Comparison of ENCODE assay signal across 9 cellular contexts in genomic region chr12:67483871-67484554, GRCh38.
DNase-seq lines count a peak whose midpoint lies in the region; ATAC-seq and TF ChIP-seq lines count a peak whose summit lies in the region.
"Had no signal": no experiment of that assay in that cellular context is flagged by ENCODE, and none has a peak within 500 bp of the region (broad histone marks: within the 10 kb centered on the region; RNA-seq: fewer than 3 reads in every experiment).

No MANE protein-coding gene starts in this region.

- H3K9ac ChIP-seq in smooth muscle cell (ENCODE audit: low read depth), result no peak overlapping the region

- CTCF ChIA-PET in activated CD8-positive, alpha-beta T cell treated with anti-CD3 and anti-CD28 coated beads for 36 hours (lab: Charles Lee), result interaction anchor here (0.7 to 1.6 kb wide), 5 partner anchors 13 to 166 kb away, joined by 3 to 6 read pairs (median 3); no protein-coding TSS in a partner anchor

- POLR2A ChIA-PET in activated CD8-positive, alpha-beta T cell treated with anti-CD3 and anti-CD28 coated beads for 36 hours (lab: Charles Lee), result interaction anchor here (1.2 kb wide), 1 partner anchor 39 kb away, joined by 3 read pairs; no protein-coding TSS in a partner anchor

- peaks cover 6% of the 10 kb centered on the region for H3K9me3 Mint-ChIP-seq in activated T-cell treated with anti-CD3 and anti-CD28 coated beads, Interleukin-2, amount 50 U/mL, for 4 hours
- H3K9me3 Mint-ChIP-seq in activated CD8-positive, alpha-beta T cell treated with anti-CD3 and anti-CD28 coated beads for 36 hours, result peaks cover 12% of the 10 kb centered on the region
- H3K9me3 Mint-ChIP-seq in progenitor cell of endocrine pancreas (ENCODE audit: low read depth), result peaks cover 6% of the 10 kb centered on the region

- H2AFZ ChIP-seq in smooth muscle cell (ENCODE audit: low read depth), result no peak overlapping the region

- peaks cover under 1% of the 10 kb centered on the region for H3K36me3 Mint-ChIP-seq in activated T-cell treated with anti-CD3 and anti-CD28 coated beads, Interleukin-2, amount 50 U/mL, for 4 hours (ENCODE audit: insufficient read depth)
- peaks cover 6% of the 10 kb centered on the region for H3K36me3 Mint-ChIP-seq in activated CD8-positive, alpha-beta T cell treated with anti-CD3 and anti-CD28 coated beads for 36 hours (ENCODE audit: low read depth)
- H3K36me3 Mint-ChIP-seq in progenitor cell of endocrine pancreas (ENCODE audit: insufficient read depth), result peaks cover 3% of the 10 kb centered on the region

- peaks cover 41% of the 10 kb centered on the region for H3K4me1 Mint-ChIP-seq in activated T-cell treated with anti-CD3 and anti-CD28 coated beads, Interleukin-2, amount 50 U/mL, for 4 hours (ENCODE audit: low read depth)
- H3K4me1 Mint-ChIP-seq in activated CD8-positive, alpha-beta T cell treated with anti-CD3 and anti-CD28 coated beads for 36 hours (ENCODE audit: low read depth), result peaks cover 40% of the 10 kb centered on the region
- no peaks in the 10 kb centered on the region for H3K4me1 Mint-ChIP-seq in progenitor cell of endocrine pancreas (ENCODE audit: low read depth)

- no peaks in the 10 kb centered on the region for H3K27me3 ChIP-seq in smooth muscle cell (ENCODE audit: low read depth)

- 76% methylated on average over 3 of the region's 3 CpGs for WGBS in smooth muscle cell (ENCODE audit: low lambda C conversion rate)

- H4K20me1 ChIP-seq in smooth muscle cell (ENCODE audit: low read depth), result no peaks in the 10 kb centered on the region

- intact Hi-C loops in activated CD8-positive, alpha-beta T cell treated with anti-CD3 and anti-CD28 coated beads for 36 hours (cut with micrococcal nuclease), result no loop called here

- no peak overlapping the region for H3K27ac Mint-ChIP-seq in activated CD8-positive, alpha-beta T cell treated with anti-CD3 and anti-CD28 coated beads for 36 hours
- H3K27ac Mint-ChIP-seq in progenitor cell of endocrine pancreas, result no peak overlapping the region

- no peaks in the 10 kb centered on the region for H3K79me2 ChIP-seq in smooth muscle cell (ENCODE audit: low read depth)

- no peaks in the 10 kb centered on the region for H3K36me3 ChIP-seq in smooth muscle cell (ENCODE audit: low read depth)

- peak overlapping the region; percentile 39 for H3K4me2 ChIP-seq in smooth muscle cell

- H3F3A ChIP-seq in smooth muscle cell (ENCODE audit: low read depth), result peaks cover 5% of the 10 kb centered on the region

- no peak overlapping the region for H3K27ac ChIP-seq in smooth muscle cell (ENCODE audit: low read depth)

- TF ChIP-seq CTCF in activated CD8-positive, alpha-beta T cell treated with anti-CD3 and anti-CD28 coated beads for 36 hours (IDR thresholded peaks at IDR 0.05), result no peak
- TF ChIP-seq CTCF in smooth muscle cell (IDR thresholded peaks at IDR 0.05; ENCODE audit: borderline replicate concordance, insufficient read depth, poor library complexity, severe bottlenecking) (no peak), progenitor cell of endocrine pancreas (IDR thresholded peaks at IDR 0.05; ENCODE audit: unreplicated experiment) (no peak)

- peaks cover 7% of the 10 kb centered on the region for H3K9me3 ChIP-seq in smooth muscle cell (replicated peaks; ENCODE audit: low read depth)

- peak; percentile 21 to 22 for ATAC-seq in activated T-cell treated with anti-CD3 and anti-CD28 coated beads, Interleukin-2, amount 50 U/mL, for 4 hours
- ATAC-seq in HG02852 (IDR thresholded peaks at IDR 0.05; ENCODE audit: unreplicated experiment), result peak; percentile 52
- peak; percentile 19 for ATAC-seq in activated CD8-positive, alpha-beta T cell treated with anti-CD3 and anti-CD28 coated beads for 36 hours
- no peak for ATAC-seq in GM18867 (IDR thresholded peaks at IDR 0.05; ENCODE audit: unreplicated experiment)

- DNase-seq in activated T-cell treated with anti-CD3 and anti-CD28 coated beads, Interleukin-2, amount 50 U/mL, for 4 hours, result no peak
- DNase-seq in activated T-cell treated with anti-CD3 and anti-CD28 coated beads, Interleukin-2, amount 50 U/mL, for 1 hour, result no peak
- DNase-seq in activated CD8-positive, alpha-beta T cell treated with anti-CD3 and anti-CD28 coated beads for 36 hours, result peak; percentile 9
- DNase-seq in smooth muscle cell (lab: John Stamatoyannopoulos, UW; ENCODE audit: unreplicated experiment) (no peak), progenitor cell of endocrine pancreas (ENCODE audit: low spot score, unreplicated experiment) (no peak), SW 1271 (lab: John Stamatoyannopoulos, UW) (no peak)

- H3K4me1 ChIP-seq in smooth muscle cell (ENCODE audit: low read depth), result no peaks in the 10 kb centered on the region

- H3K27me3 Mint-ChIP-seq in activated T-cell treated with anti-CD3 and anti-CD28 coated beads, Interleukin-2, amount 50 U/mL, for 4 hours (ENCODE audit: low read depth), result no peaks in the 10 kb centered on the region
- H3K27me3 Mint-ChIP-seq in activated CD8-positive, alpha-beta T cell treated with anti-CD3 and anti-CD28 coated beads for 36 hours, result no peaks in the 10 kb centered on the region
- H3K27me3 Mint-ChIP-seq in progenitor cell of endocrine pancreas, result no peaks in the 10 kb centered on the region
- H3K27me3 Mint-ChIP-seq: brain had no signal

- H3K4me3 Mint-ChIP-seq in activated T-cell treated with anti-CD3 and anti-CD28 coated beads, Interleukin-2, amount 50 U/mL, for 4 hours, result no peak overlapping the region
- no peak overlapping the region for H3K4me3 Mint-ChIP-seq in activated CD8-positive, alpha-beta T cell treated with anti-CD3 and anti-CD28 coated beads for 36 hours
- H3K4me3 Mint-ChIP-seq in progenitor cell of endocrine pancreas (ENCODE audit: low read depth), result no peak overlapping the region

- H3K4me3 ChIP-seq in smooth muscle cell, result no peak overlapping the region
